12 cellular contexts compared by ENCODE assay signal in genomic region chrX:72609313-72609712, GRCh38.
DNase-seq lines count a peak whose midpoint lies in the region; ATAC-seq and TF ChIP-seq lines count a peak whose summit lies in the region.
"Had no signal": no experiment of that assay in that cellular context is flagged by ENCODE, and none has a peak within 500 bp of the region (broad histone marks: within the 10 kb centered on the region; RNA-seq: fewer than 3 reads in every experiment).

No MANE protein-coding gene starts in this region.

- CTCF ChIA-PET in activated naive CD4-positive, alpha-beta T cell treated with anti-CD3 and anti-CD28 coated beads, Interleukin-2, amount 10 ng/mL, durations not matched to agents 7 days and 5 days (lab: Charles Lee), result no interaction called here

- DNase-seq in HuH-7 (ENCODE audit: low spot score) (peak; percentile 6), iPS-NIHi11 (ENCODE audit: low spot score) (peak; percentile 14), hypothalamus (lab: John Stamatoyannopoulos, UW) (no peak), amniotic stem cell (lab: John Stamatoyannopoulos, UW) (no peak)
- no peak for DNase-seq in stimulated activated naive CD8-positive, alpha-beta T cell treated with anti-CD3 and anti-CD28 coated beads, Interleukin-15, amount 100 ng/mL, for 72 hours
- no peak for DNase-seq in activated naive CD4-positive, alpha-beta T cell treated with anti-CD3 and anti-CD28 coated beads, Interleukin-2, amount 10 ng/mL, durations not matched to agents 7 days and 5 days
- DNase-seq: activated effector memory CD4-positive, alpha-beta T cell treated with Interleukin-2 at 50 U/mL for 16 hours; NCI-H748 treated with DMSO at 0.1 percent for 48 hours; stimulated activated CD8-positive, alpha-beta memory T cell treated with anti-CD3 and anti-CD28 coated beads, Interleukin-4, amount 100 ng/mL, for 48 hours had no signal

- H3K27me3 Mint-ChIP-seq in stimulated activated naive CD8-positive, alpha-beta T cell treated with anti-CD3 and anti-CD28 coated beads, Interleukin-15, amount 100 ng/mL, for 72 hours, result no peaks in the 10 kb centered on the region
- no peaks in the 10 kb centered on the region for H3K27me3 Mint-ChIP-seq in activated naive CD4-positive, alpha-beta T cell treated with anti-CD3 and anti-CD28 coated beads, Interleukin-2, amount 10 ng/mL, durations not matched to agents 7 days and 5 days

- peak; percentile 33 for TF ChIP-seq CTCF in C4-2B (conservative IDR thresholded peaks at IDR 0.05)
- TF ChIP-seq CTCF in VCaP (conservative IDR thresholded peaks at IDR 0.05), result peak; percentile 60

- H3K36me3 Mint-ChIP-seq in activated naive CD4-positive, alpha-beta T cell treated with anti-CD3 and anti-CD28 coated beads, Interleukin-2, amount 10 ng/mL, durations not matched to agents 7 days and 5 days, result no peaks in the 10 kb centered on the region
- H3K36me3 Mint-ChIP-seq: memory B cell had no signal

- H3K27ac ChIP-seq in C4-2B, result no peak overlapping the region
- no peak overlapping the region for H3K27ac ChIP-seq in VCaP

- no peak overlapping the region for H3K4me3 Mint-ChIP-seq in stimulated activated naive CD8-positive, alpha-beta T cell treated with anti-CD3 and anti-CD28 coated beads, Interleukin-15, amount 100 ng/mL, for 72 hours
- H3K4me3 Mint-ChIP-seq in activated naive CD4-positive, alpha-beta T cell treated with anti-CD3 and anti-CD28 coated beads, Interleukin-2, amount 10 ng/mL, durations not matched to agents 7 days and 5 days, result no peak overlapping the region
- H3K4me3 Mint-ChIP-seq: memory B cell had no signal

- no peak overlapping the region for H3K27ac Mint-ChIP-seq in stimulated activated naive CD8-positive, alpha-beta T cell treated with anti-CD3 and anti-CD28 coated beads, Interleukin-15, amount 100 ng/mL, for 72 hours
- H3K27ac Mint-ChIP-seq in activated naive CD4-positive, alpha-beta T cell treated with anti-CD3 and anti-CD28 coated beads, Interleukin-2, amount 10 ng/mL, durations not matched to agents 7 days and 5 days, result no peak overlapping the region
- H3K27ac Mint-ChIP-seq: memory B cell had no signal

- peaks cover 6% of the 10 kb centered on the region for H3K4me1 Mint-ChIP-seq in stimulated activated naive CD8-positive, alpha-beta T cell treated with anti-CD3 and anti-CD28 coated beads, Interleukin-15, amount 100 ng/mL, for 72 hours
- H3K4me1 Mint-ChIP-seq in activated naive CD4-positive, alpha-beta T cell treated with anti-CD3 and anti-CD28 coated beads, Interleukin-2, amount 10 ng/mL, durations not matched to agents 7 days and 5 days, result no peaks in the 10 kb centered on the region

- no peak for ATAC-seq in stimulated activated naive CD8-positive, alpha-beta T cell treated with anti-CD3 and anti-CD28 coated beads, Interleukin-15, amount 100 ng/mL, for 72 hours

- no peaks in the 10 kb centered on the region for H3K9me3 Mint-ChIP-seq in stimulated activated naive CD8-positive, alpha-beta T cell treated with anti-CD3 and anti-CD28 coated beads, Interleukin-15, amount 100 ng/mL, for 72 hours
- no peaks in the 10 kb centered on the region for H3K9me3 Mint-ChIP-seq in activated naive CD4-positive, alpha-beta T cell treated with anti-CD3 and anti-CD28 coated beads, Interleukin-2, amount 10 ng/mL, durations not matched to agents 7 days and 5 days
- H3K9me3 Mint-ChIP-seq: memory B cell had no signal

Comparison
In these comparisons a context has a peak if more than half of its experiments do, and no peak if none do; other contexts are left out.
1. DNase-seq: peak in HuH-7 (single experiment) and iPS-NIHi11 (single experiment); none in hypothalamus (0 of 51), stimulated activated naive CD8-positive, alpha-beta T cell treated with anti-CD3 and anti-CD28 coated beads, Interleukin-15, amount 100 ng/mL, for 72 hours (0 of 2), activated naive CD4-positive, alpha-beta T cell treated with anti-CD3 and anti-CD28 coated beads, Interleukin-2, amount 10 ng/mL, durations not matched to agents 7 days and 5 days (single experiment) and amniotic stem cell (single experiment).